In the genomic region with DNA sequence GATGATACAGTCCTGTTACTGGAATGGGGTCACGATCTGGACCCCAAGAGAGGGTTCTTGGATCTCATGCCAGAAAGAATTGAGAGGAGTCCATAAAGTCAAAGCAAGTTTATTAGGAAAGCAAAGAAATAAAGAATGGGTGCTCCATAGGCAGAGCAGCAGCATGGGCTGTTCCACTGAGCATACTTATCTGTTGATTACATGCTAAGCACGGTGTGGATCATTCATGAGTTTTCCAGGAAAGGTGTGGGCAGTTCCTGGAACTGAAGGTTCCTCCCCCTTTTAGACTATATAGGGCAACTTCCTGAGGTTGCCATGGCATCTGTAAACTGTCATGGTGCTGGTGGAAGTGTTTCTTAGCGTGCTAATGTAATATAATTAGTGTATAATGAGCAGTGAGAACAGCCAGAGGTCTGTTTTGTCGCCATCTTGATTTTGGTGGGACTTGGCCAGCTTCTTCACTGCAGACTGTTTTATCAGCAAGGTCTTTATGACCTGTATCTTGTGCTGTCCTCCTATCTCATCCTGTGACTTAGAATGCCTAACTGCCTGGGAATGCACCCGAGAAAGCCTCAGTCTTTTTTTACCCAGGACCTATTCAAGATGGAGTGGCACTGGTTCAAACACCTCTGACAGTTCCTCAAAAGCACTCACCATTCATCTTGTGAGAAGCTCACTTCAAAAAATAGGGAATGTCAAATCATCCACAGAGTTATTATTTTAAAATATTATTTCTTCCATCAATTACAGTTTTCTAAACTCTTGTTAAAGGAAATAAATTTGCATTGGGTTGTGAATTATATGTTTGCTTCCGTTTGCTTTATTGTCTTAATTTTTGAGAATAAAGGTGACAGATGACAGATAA, we compare ENCODE assay signal across 1 cellular context.
A peak's percentile ranks its signal among the peaks of the same experiment; 100 is the strongest.
TF ChIP-seq lines count a peak whose summit lies in the region.

No MANE protein-coding gene starts in this region.

TF ChIP-seq in K562, 482 proteins besides CTCF, POLR2A, EP300 and RAD21 (continued from another document and continues in another):
- TF ChIP-seq, protein P1, sequence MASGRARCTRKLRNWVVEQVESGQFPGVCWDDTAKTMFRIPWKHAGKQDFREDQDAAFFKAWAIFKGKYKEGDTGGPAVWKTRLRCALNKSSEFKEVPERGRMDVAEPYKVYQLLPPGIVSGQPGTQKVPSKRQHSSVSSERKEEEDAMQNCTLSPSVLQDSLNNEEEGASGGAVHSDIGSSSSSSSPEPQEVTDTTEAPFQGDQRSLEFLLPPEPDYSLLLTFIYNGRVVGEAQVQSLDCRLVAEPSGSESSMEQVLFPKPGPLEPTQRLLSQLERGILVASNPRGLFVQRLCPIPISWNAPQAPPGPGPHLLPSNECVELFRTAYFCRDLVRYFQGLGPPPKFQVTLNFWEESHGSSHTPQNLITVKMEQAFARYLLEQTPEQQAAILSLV (tag; IDR thresholded peaks at IDR 0.05): peak; percentile 98
- TF ChIP-seq PTTG1 (tag; IDR thresholded peaks at IDR 0.05; ENCODE audit: low read depth) (peak; percentile 99), ZNF217 (CRISPR knock-in tag; IDR thresholded peaks at IDR 0.05) (no peak), NCOA6 (IDR thresholded peaks at IDR 0.05) (peak; percentile 45; the same call in 1 of the 2 replicates), POLR3G (IDR thresholded peaks at IDR 0.05; ENCODE audit: extremely low read depth, insufficient read length, insufficient replicate concordance) (no peak), ZZZ3 (IDR thresholded peaks at IDR 0.05) (no peak), ZNF133 (CRISPR knock-in tag; IDR thresholded peaks at IDR 0.05) (peak; percentile 96), SMARCA4 (IDR thresholded peaks at IDR 0.05) (peak; percentile 90), ZNF445 (CRISPR knock-in tag; IDR thresholded peaks at IDR 0.05; ENCODE audit: low read depth) (peak; percentile 96), RFX5 (IDR thresholded peaks at IDR 0.05; ENCODE audit: low read depth, low read length) (no peak), ZNF143 (CRISPR knock-in tag; IDR thresholded peaks at IDR 0.05) (no peak), MTA1 (IDR thresholded peaks at IDR 0.05; ENCODE audit: borderline replicate concordance) (0 out of 2 replicates have a peak, but pooled peaks have one; percentile 20), HDAC8 (tag; IDR thresholded peaks at IDR 0.05) (peak; percentile 99), HCFC1 (IDR thresholded peaks at IDR 0.05; ENCODE audit: low read depth, low read length) (no peak), ZNF695 (CRISPR knock-in tag; IDR thresholded peaks at IDR 0.05) (peak; percentile 90), ZNF586 (CRISPR knock-in tag; conservative IDR thresholded peaks at IDR 0.05) (peak; percentile 95), ZNF146 (CRISPR knock-in tag; IDR thresholded peaks at IDR 0.05; ENCODE audit: unreplicated experiment) (no peak), BRCA1 (IDR thresholded peaks at IDR 0.05) (no peak), BRCA1 (CRISPR knock-in tag; IDR thresholded peaks at IDR 0.05) (no peak), TAF15 (IDR thresholded peaks at IDR 0.05; ENCODE audit: low read depth, low read length) (no peak)
- TF ChIP-seq, protein P2, sequence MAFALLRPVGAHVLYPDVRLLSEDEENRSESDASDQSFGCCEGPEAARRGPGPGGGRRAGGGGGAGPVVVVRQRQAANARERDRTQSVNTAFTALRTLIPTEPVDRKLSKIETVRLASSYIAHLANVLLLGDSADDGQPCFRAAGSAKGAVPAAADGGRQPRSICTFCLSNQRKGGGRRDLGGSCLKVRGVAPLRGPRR (CRISPR knock-in tag; IDR thresholded peaks at IDR 0.05): peak; percentile 99
- TF ChIP-seq, protein P3, sequence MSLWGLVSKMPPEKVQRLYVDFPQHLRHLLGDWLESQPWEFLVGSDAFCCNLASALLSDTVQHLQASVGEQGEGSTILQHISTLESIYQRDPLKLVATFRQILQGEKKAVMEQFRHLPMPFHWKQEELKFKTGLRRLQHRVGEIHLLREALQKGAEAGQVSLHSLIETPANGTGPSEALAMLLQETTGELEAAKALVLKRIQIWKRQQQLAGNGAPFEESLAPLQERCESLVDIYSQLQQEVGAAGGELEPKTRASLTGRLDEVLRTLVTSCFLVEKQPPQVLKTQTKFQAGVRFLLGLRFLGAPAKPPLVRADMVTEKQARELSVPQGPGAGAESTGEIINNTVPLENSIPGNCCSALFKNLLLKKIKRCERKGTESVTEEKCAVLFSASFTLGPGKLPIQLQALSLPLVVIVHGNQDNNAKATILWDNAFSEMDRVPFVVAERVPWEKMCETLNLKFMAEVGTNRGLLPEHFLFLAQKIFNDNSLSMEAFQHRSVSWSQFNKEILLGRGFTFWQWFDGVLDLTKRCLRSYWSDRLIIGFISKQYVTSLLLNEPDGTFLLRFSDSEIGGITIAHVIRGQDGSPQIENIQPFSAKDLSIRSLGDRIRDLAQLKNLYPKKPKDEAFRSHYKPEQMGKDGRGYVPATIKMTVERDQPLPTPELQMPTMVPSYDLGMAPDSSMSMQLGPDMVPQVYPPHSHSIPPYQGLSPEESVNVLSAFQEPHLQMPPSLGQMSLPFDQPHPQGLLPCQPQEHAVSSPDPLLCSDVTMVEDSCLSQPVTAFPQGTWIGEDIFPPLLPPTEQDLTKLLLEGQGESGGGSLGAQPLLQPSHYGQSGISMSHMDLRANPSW (CRISPR knock-in tag; IDR thresholded peaks at IDR 0.05): no peak
- TF ChIP-seq, protein P4, sequence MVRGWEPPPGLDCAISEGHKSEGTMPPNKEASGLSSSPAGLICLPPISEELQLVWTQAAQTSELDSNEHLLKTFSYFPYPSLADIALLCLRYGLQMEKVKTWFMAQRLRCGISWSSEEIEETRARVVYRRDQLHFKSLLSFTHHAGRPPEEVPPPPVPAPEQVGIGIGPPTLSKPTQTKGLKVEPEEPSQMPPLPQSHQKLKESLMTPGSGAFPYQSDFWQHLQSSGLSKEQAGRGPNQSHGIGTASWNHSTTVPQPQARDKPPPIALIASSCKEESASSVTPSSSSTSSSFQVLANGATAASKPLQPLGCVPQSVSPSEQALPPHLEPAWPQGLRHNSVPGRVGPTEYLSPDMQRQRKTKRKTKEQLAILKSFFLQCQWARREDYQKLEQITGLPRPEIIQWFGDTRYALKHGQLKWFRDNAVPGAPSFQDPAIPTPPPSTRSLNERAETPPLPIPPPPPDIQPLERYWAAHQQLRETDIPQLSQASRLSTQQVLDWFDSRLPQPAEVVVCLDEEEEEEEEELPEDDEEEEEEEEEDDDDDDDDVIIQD (CRISPR knock-in tag; IDR thresholded peaks at IDR 0.05): peak; percentile 98
- TF ChIP-seq, protein P5, sequence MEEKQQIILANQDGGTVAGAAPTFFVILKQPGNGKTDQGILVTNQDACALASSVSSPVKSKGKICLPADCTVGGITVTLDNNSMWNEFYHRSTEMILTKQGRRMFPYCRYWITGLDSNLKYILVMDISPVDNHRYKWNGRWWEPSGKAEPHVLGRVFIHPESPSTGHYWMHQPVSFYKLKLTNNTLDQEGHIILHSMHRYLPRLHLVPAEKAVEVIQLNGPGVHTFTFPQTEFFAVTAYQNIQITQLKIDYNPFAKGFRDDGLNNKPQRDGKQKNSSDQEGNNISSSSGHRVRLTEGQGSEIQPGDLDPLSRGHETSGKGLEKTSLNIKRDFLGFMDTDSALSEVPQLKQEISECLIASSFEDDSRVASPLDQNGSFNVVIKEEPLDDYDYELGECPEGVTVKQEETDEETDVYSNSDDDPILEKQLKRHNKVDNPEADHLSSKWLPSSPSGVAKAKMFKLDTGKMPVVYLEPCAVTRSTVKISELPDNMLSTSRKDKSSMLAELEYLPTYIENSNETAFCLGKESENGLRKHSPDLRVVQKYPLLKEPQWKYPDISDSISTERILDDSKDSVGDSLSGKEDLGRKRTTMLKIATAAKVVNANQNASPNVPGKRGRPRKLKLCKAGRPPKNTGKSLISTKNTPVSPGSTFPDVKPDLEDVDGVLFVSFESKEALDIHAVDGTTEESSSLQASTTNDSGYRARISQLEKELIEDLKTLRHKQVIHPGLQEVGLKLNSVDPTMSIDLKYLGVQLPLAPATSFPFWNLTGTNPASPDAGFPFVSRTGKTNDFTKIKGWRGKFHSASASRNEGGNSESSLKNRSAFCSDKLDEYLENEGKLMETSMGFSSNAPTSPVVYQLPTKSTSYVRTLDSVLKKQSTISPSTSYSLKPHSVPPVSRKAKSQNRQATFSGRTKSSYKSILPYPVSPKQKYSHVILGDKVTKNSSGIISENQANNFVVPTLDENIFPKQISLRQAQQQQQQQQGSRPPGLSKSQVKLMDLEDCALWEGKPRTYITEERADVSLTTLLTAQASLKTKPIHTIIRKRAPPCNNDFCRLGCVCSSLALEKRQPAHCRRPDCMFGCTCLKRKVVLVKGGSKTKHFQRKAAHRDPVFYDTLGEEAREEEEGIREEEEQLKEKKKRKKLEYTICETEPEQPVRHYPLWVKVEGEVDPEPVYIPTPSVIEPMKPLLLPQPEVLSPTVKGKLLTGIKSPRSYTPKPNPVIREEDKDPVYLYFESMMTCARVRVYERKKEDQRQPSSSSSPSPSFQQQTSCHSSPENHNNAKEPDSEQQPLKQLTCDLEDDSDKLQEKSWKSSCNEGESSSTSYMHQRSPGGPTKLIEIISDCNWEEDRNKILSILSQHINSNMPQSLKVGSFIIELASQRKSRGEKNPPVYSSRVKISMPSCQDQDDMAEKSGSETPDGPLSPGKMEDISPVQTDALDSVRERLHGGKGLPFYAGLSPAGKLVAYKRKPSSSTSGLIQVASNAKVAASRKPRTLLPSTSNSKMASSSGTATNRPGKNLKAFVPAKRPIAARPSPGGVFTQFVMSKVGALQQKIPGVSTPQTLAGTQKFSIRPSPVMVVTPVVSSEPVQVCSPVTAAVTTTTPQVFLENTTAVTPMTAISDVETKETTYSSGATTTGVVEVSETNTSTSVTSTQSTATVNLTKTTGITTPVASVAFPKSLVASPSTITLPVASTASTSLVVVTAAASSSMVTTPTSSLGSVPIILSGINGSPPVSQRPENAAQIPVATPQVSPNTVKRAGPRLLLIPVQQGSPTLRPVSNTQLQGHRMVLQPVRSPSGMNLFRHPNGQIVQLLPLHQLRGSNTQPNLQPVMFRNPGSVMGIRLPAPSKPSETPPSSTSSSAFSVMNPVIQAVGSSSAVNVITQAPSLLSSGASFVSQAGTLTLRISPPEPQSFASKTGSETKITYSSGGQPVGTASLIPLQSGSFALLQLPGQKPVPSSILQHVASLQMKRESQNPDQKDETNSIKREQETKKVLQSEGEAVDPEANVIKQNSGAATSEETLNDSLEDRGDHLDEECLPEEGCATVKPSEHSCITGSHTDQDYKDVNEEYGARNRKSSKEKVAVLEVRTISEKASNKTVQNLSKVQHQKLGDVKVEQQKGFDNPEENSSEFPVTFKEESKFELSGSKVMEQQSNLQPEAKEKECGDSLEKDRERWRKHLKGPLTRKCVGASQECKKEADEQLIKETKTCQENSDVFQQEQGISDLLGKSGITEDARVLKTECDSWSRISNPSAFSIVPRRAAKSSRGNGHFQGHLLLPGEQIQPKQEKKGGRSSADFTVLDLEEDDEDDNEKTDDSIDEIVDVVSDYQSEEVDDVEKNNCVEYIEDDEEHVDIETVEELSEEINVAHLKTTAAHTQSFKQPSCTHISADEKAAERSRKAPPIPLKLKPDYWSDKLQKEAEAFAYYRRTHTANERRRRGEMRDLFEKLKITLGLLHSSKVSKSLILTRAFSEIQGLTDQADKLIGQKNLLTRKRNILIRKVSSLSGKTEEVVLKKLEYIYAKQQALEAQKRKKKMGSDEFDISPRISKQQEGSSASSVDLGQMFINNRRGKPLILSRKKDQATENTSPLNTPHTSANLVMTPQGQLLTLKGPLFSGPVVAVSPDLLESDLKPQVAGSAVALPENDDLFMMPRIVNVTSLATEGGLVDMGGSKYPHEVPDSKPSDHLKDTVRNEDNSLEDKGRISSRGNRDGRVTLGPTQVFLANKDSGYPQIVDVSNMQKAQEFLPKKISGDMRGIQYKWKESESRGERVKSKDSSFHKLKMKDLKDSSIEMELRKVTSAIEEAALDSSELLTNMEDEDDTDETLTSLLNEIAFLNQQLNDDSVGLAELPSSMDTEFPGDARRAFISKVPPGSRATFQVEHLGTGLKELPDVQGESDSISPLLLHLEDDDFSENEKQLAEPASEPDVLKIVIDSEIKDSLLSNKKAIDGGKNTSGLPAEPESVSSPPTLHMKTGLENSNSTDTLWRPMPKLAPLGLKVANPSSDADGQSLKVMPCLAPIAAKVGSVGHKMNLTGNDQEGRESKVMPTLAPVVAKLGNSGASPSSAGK (IDR thresholded peaks at IDR 0.05): no peak; the same call in 1 of the 2 replicates
- TF ChIP-seq, protein P6, sequence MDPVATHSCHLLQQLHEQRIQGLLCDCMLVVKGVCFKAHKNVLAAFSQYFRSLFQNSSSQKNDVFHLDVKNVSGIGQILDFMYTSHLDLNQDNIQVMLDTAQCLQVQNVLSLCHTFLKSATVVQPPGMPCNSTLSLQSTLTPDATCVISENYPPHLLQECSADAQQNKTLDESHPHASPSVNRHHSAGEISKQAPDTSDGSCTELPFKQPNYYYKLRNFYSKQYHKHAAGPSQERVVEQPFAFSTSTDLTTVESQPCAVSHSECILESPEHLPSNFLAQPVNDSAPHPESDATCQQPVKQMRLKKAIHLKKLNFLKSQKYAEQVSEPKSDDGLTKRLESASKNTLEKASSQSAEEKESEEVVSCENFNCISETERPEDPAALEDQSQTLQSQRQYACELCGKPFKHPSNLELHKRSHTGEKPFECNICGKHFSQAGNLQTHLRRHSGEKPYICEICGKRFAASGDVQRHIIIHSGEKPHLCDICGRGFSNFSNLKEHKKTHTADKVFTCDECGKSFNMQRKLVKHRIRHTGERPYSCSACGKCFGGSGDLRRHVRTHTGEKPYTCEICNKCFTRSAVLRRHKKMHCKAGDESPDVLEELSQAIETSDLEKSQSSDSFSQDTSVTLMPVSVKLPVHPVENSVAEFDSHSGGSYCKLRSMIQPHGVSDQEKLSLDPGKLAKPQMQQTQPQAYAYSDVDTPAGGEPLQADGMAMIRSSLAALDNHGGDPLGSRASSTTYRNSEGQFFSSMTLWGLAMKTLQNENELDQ (CRISPR knock-in tag; IDR thresholded peaks at IDR 0.05; ENCODE audit: borderline replicate concordance): no peak
- TF ChIP-seq, protein P7, sequence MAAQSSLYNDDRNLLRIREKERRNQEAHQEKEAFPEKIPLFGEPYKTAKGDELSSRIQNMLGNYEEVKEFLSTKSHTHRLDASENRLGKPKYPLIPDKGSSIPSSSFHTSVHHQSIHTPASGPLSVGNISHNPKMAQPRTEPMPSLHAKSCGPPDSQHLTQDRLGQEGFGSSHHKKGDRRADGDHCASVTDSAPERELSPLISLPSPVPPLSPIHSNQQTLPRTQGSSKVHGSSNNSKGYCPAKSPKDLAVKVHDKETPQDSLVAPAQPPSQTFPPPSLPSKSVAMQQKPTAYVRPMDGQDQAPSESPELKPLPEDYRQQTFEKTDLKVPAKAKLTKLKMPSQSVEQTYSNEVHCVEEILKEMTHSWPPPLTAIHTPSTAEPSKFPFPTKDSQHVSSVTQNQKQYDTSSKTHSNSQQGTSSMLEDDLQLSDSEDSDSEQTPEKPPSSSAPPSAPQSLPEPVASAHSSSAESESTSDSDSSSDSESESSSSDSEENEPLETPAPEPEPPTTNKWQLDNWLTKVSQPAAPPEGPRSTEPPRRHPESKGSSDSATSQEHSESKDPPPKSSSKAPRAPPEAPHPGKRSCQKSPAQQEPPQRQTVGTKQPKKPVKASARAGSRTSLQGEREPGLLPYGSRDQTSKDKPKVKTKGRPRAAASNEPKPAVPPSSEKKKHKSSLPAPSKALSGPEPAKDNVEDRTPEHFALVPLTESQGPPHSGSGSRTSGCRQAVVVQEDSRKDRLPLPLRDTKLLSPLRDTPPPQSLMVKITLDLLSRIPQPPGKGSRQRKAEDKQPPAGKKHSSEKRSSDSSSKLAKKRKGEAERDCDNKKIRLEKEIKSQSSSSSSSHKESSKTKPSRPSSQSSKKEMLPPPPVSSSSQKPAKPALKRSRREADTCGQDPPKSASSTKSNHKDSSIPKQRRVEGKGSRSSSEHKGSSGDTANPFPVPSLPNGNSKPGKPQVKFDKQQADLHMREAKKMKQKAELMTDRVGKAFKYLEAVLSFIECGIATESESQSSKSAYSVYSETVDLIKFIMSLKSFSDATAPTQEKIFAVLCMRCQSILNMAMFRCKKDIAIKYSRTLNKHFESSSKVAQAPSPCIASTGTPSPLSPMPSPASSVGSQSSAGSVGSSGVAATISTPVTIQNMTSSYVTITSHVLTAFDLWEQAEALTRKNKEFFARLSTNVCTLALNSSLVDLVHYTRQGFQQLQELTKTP (IDR thresholded peaks at IDR 0.05; ENCODE audit: low read depth in 1 of 2, partially characterized antibody in 2 of 2): peak; percentile 53 to 73
